In genomic region chr1:92585831-92586230, GRCh38 we compare ENCODE assay signal across 21 cellular contexts.
A peak's percentile ranks its signal among the peaks of the same experiment; 100 is the strongest.
DNase-seq lines count a peak whose midpoint lies in the region; ATAC-seq and TF ChIP-seq lines count a peak whose summit lies in the region.
"Had no signal": no experiment of that assay in that cellular context is flagged by ENCODE, and none has a peak within 500 bp of the region (broad histone marks: within the 10 kb centered on the region; RNA-seq: fewer than 3 reads in every experiment).

No MANE protein-coding gene starts in this region.

- H3K4me1 ChIP-seq in breast epithelium = no peaks in the 10 kb centered on the region
- H3K4me1 ChIP-seq in mesendoderm (ENCODE audit: control insufficient read depth, low read depth, low read length) = no peaks in the 10 kb centered on the region
- H3K4me1 ChIP-seq: esophagus muscularis mucosa, sigmoid colon, SJCRH30 had no signal

- H2AK5ac ChIP-seq in mesendoderm (ENCODE audit: low read length) = no peak overlapping the region

- no peaks in the 10 kb centered on the region for H3K27me3 ChIP-seq in breast epithelium
- H3K27me3 ChIP-seq in mesendoderm (ENCODE audit: insufficient read depth, low read length, poor library complexity) = no peaks in the 10 kb centered on the region
- H3K27me3 ChIP-seq: dorsolateral prefrontal cortex, esophagus muscularis mucosa, sigmoid colon, SJCRH30 had no signal

- H3K56ac ChIP-seq in mesendoderm (ENCODE audit: low read length) = no peak overlapping the region

- H3K36me3 ChIP-seq in breast epithelium (no peaks in the 10 kb centered on the region), mesendoderm (ENCODE audit: control insufficient read depth, insufficient read depth, low read length) (no peaks in the 10 kb centered on the region)

- no peak overlapping the region for H3K4me2 ChIP-seq in mesendoderm (ENCODE audit: low read length)
- H3K4me2 ChIP-seq: GM23338 had no signal

- no peak for TF ChIP-seq POLR2A in breast epithelium (IDR thresholded peaks at IDR 0.05)

- H2BK120ac ChIP-seq in mesendoderm (ENCODE audit: low read depth, low read length) = no peak overlapping the region

- no peak overlapping the region for H3K9ac ChIP-seq in mesendoderm (ENCODE audit: low read length)

- no peaks in the 10 kb centered on the region for H3K9me3 ChIP-seq in breast epithelium
- H3K9me3 ChIP-seq: esophagus muscularis mucosa, sigmoid colon had no signal

- H3K79me1 ChIP-seq in mesendoderm (ENCODE audit: low read length) = no peaks in the 10 kb centered on the region

- intact Hi-C loops in MCF 10A (cut with micrococcal nuclease) (no loop called here), breast epithelium (cut with DNase I; ENCODE audit: low total_unique reads) (no loop called here)

- POLR2A ChIA-PET in MCF 10A (lab: Yijun Ruan, JAX) = interaction anchor here (0.7 kb wide), 1 partner anchor 376 kb away, joined by 3 read pairs; no protein-coding TSS in a partner anchor
- POLR2A ChIA-PET in T-cell (lab: Charles Lee) = no interaction called here

- H3K4me1 Mint-ChIP-seq in MCF 10A (ENCODE audit: insufficient read depth, unreplicated experiment) = peaks cover 21% of the 10 kb centered on the region
- H3K4me1 Mint-ChIP-seq in T-cell = peaks cover 41 to 56% (median 54%) of the 10 kb centered on the region in 3 donors
- H3K4me1 Mint-ChIP-seq: GM23338 had no signal

- DNase-seq in MCF 10A (ENCODE audit: unreplicated experiment) = peak; percentile 26
- no peak for DNase-seq in breast epithelium (ENCODE audit: low spot score in 2 of 2)
- no peak for DNase-seq in T-cell
- peak; percentile 46 for DNase-seq in epithelial cell of esophagus (ENCODE audit: low read depth)
- DNase-seq in KG1 (lab: John Stamatoyannopoulos, UW) = no peak
- DNase-seq in left lobe of liver (ENCODE audit: low spot score) = no peak
- DNase-seq in mesendoderm = no peak
- DNase-seq: activated CD4-positive, alpha-beta T cell treated with anti-CD3 and anti-CD28 coated beads, Interleukin-2, amount 50 U/mL, for 1 hour; activated gamma-delta T cell; dorsolateral prefrontal cortex; head of caudate nucleus; islet precursor cell; Karpas-422; NCI-H1694 treated with DMSO at 0.1 percent for 48 hours; NCI-H510A treated with DMSO at 0.1 percent for 48 hours; occipital lobe; sigmoid colon; SJCRH30 had no signal

- H2BK15ac ChIP-seq in mesendoderm (replicated peaks; ENCODE audit: low read depth) = no peak overlapping the region

- H2BK5ac ChIP-seq in mesendoderm (ENCODE audit: low read length) = no peak overlapping the region

- H3K27ac Mint-ChIP-seq in MCF 10A (ENCODE audit: low read depth, unreplicated experiment) (peak overlapping the region; percentile 36), T-cell (peak overlapping the region; percentile 53 to 69)
- H3K27ac Mint-ChIP-seq: GM23338 had no signal

- H3K27me3 Mint-ChIP-seq in MCF 10A (ENCODE audit: insufficient read depth, unreplicated experiment) = no peaks in the 10 kb centered on the region
- no peaks in the 10 kb centered on the region for H3K27me3 Mint-ChIP-seq in T-cell

- no TSS peak for BruUV-seq in MCF 10A (replicated peaks; lab: Mats Ljungman, UMichigan)

- CTCF ChIA-PET in MCF 10A (lab: Yijun Ruan, JAX) (interaction anchor here (0.8 to 1.0 kb wide), 2 partner anchors 130 to 595 kb away, joined by 3 read pairs; no protein-coding TSS in a partner anchor), T-cell (lab: Charles Lee) (no interaction called here)

- H4K5ac ChIP-seq in mesendoderm (ENCODE audit: low read length) = no peak overlapping the region

- H3K4ac ChIP-seq in mesendoderm (ENCODE audit: low read depth, low read length) = no peak overlapping the region

- H3K18ac ChIP-seq in mesendoderm (ENCODE audit: low read length) = no peak overlapping the region

- H4K8ac ChIP-seq in mesendoderm (ENCODE audit: low read depth, low read length) = no peak overlapping the region

- H3K79me2 ChIP-seq in mesendoderm (ENCODE audit: control insufficient read depth, insufficient read depth, low read length) = no peaks in the 10 kb centered on the region

- H3K9me3 Mint-ChIP-seq in MCF 10A (ENCODE audit: unreplicated experiment) (peaks cover 12% of the 10 kb centered on the region), T-cell (peaks cover 0 to 4% (median 0%) of the 10 kb centered on the region in 3 donors)

- no peak overlapping the region for H3K23ac ChIP-seq in mesendoderm (ENCODE audit: low read length)

- no peak overlapping the region for H3K4me3 Mint-ChIP-seq in MCF 10A (ENCODE audit: unreplicated experiment)
- H3K4me3 Mint-ChIP-seq in T-cell = peak overlapping the region in 1 of 3 donors; percentile 4
- H3K4me3 Mint-ChIP-seq: GM23338 had no signal

- H3K27ac ChIP-seq in breast epithelium (no peak overlapping the region), mesendoderm (ENCODE audit: low read depth, low read length) (no peak overlapping the region)
- H3K27ac ChIP-seq: dorsolateral prefrontal cortex, esophagus muscularis mucosa, sigmoid colon, SJCRH30 had no signal

- ATAC-seq in T-cell (replicated peaks in 1 of 4) (no peak), left lobe of liver (no peak)
- ATAC-seq: GM12878, GM23338 had no signal

- H3K4me3 ChIP-seq in breast epithelium (no peak overlapping the region), epithelial cell of esophagus (ENCODE audit: low read length) (no peak overlapping the region), mesendoderm (ENCODE audit: low read length) (no peak overlapping the region)
- H3K4me3 ChIP-seq: dorsolateral prefrontal cortex, esophagus muscularis mucosa, GM12878, GM23338, sigmoid colon, SJCRH30 had no signal

- H3K36me3 Mint-ChIP-seq in MCF 10A (ENCODE audit: insufficient read depth, unreplicated experiment) (no peaks in the 10 kb centered on the region), T-cell (no peaks in the 10 kb centered on the region)

- TF ChIP-seq CTCF in MCF 10A (IDR thresholded peaks at IDR 0.05; ENCODE audit: unreplicated experiment) (no peak), breast epithelium (IDR thresholded peaks at IDR 0.05) (no peak), epithelial cell of esophagus (IDR thresholded peaks at IDR 0.05; ENCODE audit: insufficient read depth, low read depth, low read length, missing control alignments) (no peak)

Comparison
In these comparisons a context has a peak if more than half of its experiments do, and no peak if none do; other contexts are left out.
1. DNase-seq: peak in MCF 10A (single experiment) and epithelial cell of esophagus (single experiment); none in breast epithelium (0 of 2), T-cell (0 of 34), KG1 (single experiment), left lobe of liver (single experiment) and mesendoderm (single experiment).